In the genomic region with DNA sequence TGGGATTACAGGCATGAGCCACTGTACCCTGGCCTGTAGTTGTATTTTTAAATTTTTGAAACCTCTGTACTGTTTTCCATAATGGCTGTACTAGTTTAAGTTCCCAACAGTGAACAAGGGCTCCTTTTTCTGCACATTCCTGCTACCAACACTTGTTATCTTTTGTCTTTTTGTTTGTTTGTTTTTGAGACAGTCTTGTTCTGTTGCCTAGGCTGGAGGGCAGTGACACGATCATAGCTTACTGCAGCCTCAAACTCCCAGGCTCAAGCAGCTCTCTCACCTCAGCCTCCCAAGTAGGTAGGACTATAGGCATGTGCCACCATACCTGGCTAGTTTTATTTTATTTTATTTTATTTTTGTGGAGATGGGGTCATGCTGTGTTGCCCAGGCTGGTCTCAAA, we compare ENCODE assay signal across 1 cellular context.
TF ChIP-seq lines count a peak whose summit lies in the region.

No MANE protein-coding gene starts in this region.

TF ChIP-seq in HepG2, 621 proteins besides CTCF, POLR2A, EP300 and RAD21:
- TF ChIP-seq, protein P1, sequence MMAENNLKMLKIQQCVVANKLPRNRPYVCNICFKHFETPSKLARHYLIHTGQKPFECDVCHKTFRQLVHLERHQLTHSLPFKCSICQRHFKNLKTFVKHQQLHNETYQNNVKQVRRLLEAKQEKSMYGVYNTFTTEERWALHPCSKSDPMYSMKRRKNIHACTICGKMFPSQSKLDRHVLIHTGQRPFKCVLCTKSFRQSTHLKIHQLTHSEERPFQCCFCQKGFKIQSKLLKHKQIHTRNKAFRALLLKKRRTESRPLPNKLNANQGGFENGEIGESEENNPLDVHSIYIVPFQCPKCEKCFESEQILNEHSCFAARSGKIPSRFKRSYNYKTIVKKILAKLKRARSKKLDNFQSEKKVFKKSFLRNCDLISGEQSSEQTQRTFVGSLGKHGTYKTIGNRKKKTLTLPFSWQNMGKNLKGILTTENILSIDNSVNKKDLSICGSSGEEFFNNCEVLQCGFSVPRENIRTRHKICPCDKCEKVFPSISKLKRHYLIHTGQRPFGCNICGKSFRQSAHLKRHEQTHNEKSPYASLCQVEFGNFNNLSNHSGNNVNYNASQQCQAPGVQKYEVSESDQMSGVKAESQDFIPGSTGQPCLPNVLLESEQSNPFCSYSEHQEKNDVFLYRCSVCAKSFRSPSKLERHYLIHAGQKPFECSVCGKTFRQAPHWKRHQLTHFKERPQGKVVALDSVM (CRISPR knock-in tag; IDR thresholded peaks at IDR 0.05), result peak; percentile 65; the same call in 1 of the 2 replicates
- TF ChIP-seq ZNF674 (CRISPR knock-in tag; IDR thresholded peaks at IDR 0.05; ENCODE audit: low read depth) (no peak), FOXP1 (IDR thresholded peaks at IDR 0.05) (no peak), FOXP1 (CRISPR knock-in tag; IDR thresholded peaks at IDR 0.05) (0 out of 2 replicates have a peak, but pooled peaks have one; percentile 9), SOX13 (IDR thresholded peaks at IDR 0.05) (no peak), SOX13 (CRISPR knock-in tag; conservative IDR thresholded peaks at IDR 0.05 in 1 of 2, IDR thresholded peaks at IDR 0.05 in 1 of 2) (peak in 1 of 2 experiments; percentile 51; a peak in 1 of 4 replicates), TEAD3 (CRISPR knock-in tag; optimal IDR thresholded peaks at IDR 0.05; ENCODE audit: borderline replicate concordance) (no peak), KDM5A (IDR thresholded peaks at IDR 0.05; ENCODE audit: borderline replicate concordance, low read length) (no peak), ZNF605 (CRISPR knock-in tag; IDR thresholded peaks at IDR 0.05) (0 out of 2 replicates have a peak, but pooled peaks have one; percentile 29)
- TF ChIP-seq, protein P2, sequence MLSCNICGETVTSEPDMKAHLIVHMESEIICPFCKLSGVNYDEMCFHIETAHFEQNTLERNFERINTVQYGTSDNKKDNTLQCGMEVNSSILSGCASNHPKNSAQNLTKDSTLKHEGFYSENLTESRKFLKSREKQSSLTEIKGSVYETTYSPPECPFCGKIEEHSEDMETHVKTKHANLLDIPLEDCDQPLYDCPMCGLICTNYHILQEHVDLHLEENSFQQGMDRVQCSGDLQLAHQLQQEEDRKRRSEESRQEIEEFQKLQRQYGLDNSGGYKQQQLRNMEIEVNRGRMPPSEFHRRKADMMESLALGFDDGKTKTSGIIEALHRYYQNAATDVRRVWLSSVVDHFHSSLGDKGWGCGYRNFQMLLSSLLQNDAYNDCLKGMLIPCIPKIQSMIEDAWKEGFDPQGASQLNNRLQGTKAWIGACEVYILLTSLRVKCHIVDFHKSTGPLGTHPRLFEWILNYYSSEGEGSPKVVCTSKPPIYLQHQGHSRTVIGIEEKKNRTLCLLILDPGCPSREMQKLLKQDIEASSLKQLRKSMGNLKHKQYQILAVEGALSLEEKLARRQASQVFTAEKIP (CRISPR knock-in tag; IDR thresholded peaks at IDR 0.05; ENCODE audit: borderline replicate concordance), result no peak
